In the genomic region with DNA sequence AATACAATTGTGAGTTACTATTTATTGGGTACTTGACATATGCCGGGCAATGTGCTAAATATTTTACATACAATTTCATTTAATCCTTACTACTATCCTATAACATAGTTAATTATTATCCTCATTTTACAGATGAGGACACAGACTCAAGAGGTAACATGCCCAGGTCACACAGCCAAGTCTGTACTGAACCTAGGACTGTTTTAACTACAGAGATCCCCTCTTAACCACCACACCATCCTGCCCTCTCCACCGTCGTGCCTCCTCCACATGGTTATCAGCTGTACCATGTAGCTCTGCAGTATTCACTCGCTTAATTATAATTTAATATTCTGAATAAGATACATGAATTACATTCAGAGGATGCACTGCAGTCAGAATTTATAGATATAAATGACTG, we compare ENCODE assay signal across 15 cellular contexts. TPM values are rescaled to one million over a fixed set of nuclear protein-coding genes. Genes with fewer than 3 reads are reported as not detected.
DNase-seq lines count a peak whose midpoint lies in the region; ATAC-seq, FAIRE-seq and TF ChIP-seq lines count a peak whose summit lies in the region.
"Had no signal": no experiment of that assay in that cellular context is flagged by ENCODE, and none has a peak within 500 bp of the region (broad histone marks: within the 10 kb centered on the region; RNA-seq: fewer than 3 reads in every experiment).

No MANE protein-coding gene starts in this region.

- H4K20me1 ChIP-seq in SK-N-SH (ENCODE audit: insufficient read depth) = peaks cover 96% of the 10 kb centered on the region
- H4K20me1 ChIP-seq in K562 (replicated peaks; ENCODE audit: control insufficient read depth, insufficient read depth, low read length) = peaks cover 24% of the 10 kb centered on the region

- H3K4me3 ChIP-seq in SK-N-SH (ENCODE audit: low read depth in 2 of 2, low read length in 1 of 2) = no peak overlapping the region
- no peak overlapping the region for H3K4me3 ChIP-seq in K562
- peak overlapping the region; percentile 15 for H3K4me3 ChIP-seq in psoas muscle
- no peak overlapping the region for H3K4me3 ChIP-seq in testis
- H3K4me3 ChIP-seq: upper lobe of left lung had no signal

- H3K27me3 ChIP-seq in SK-N-SH (ENCODE audit: insufficient read depth) = no peaks in the 10 kb centered on the region
- no peaks in the 10 kb centered on the region for H3K27me3 ChIP-seq in K562 (ENCODE audit: control insufficient read depth in 2 of 2, insufficient read depth in 2 of 2, low read length in 2 of 2)
- H3K27me3 ChIP-seq in psoas muscle (ENCODE audit: insufficient read depth in 3 of 3, low read length in 2 of 3) = no peaks in the 10 kb centered on the region
- no peaks in the 10 kb centered on the region for H3K27me3 ChIP-seq in testis
- H3K27me3 ChIP-seq: upper lobe of left lung had no signal

- H3K36me3 ChIP-seq in SK-N-SH (replicated peaks in 1 of 2; ENCODE audit: control insufficient read depth in 1 of 2, insufficient read depth in 2 of 2, low read length in 1 of 2) (peaks cover 2 to 7% of the 10 kb centered on the region in 2 experiments), K562 (ENCODE audit: control insufficient read depth, insufficient read depth, low read length) (peaks cover 3% of the 10 kb centered on the region; the same call in 1 of the 3 replicates), psoas muscle (ENCODE audit: insufficient read depth in 1 of 2, low read depth in 1 of 2) (no peaks in the 10 kb centered on the region), testis (ENCODE audit: low read depth, missing control alignments) (no peaks in the 10 kb centered on the region)
- H3K36me3 ChIP-seq: upper lobe of left lung had no signal

- ATAC-seq in SK-N-SH treated with all-trans-retinoic acid at 6 μM for 48 hours = no peak
- peak; percentile 35 for ATAC-seq in HG02623 (IDR thresholded peaks at IDR 0.05; ENCODE audit: unreplicated experiment)
- peak; percentile 58 for ATAC-seq in K562
- no peak for ATAC-seq in psoas muscle
- no peak for ATAC-seq in left cardiac atrium
- ATAC-seq in GM21825 (IDR thresholded peaks at IDR 0.05; ENCODE audit: unreplicated experiment) = no peak

- FAIRE-seq in K562 (lab: Jason Lieb, UNC) = peak; percentile 64
- FAIRE-seq: A204.1 had no signal

- POLR2A ChIA-PET in SK-N-SH (lab: Yijun Ruan, JAX) = no interaction called here
- POLR2A ChIA-PET in K562 (lab: Yijun Ruan, JAX) = interaction anchor here (1.0 kb wide), 1 partner anchor 17 kb away, joined by 4 read pairs; no protein-coding TSS in a partner anchor

- no peak for TF ChIP-seq CTCF in SK-N-SH (IDR thresholded peaks at IDR 0.05)
- no peak for TF ChIP-seq CTCF in K562 (IDR thresholded peaks at IDR 0.05 in 2 of 3, conservative IDR thresholded peaks at IDR 0.05 in 1 of 3; ENCODE audit: insufficient read depth in 2 of 3, low read depth in 1 of 3, low read length in 3 of 3)
- TF ChIP-seq CTCF in psoas muscle (IDR thresholded peaks at IDR 0.05) = no peak
- TF ChIP-seq CTCF in testis (IDR thresholded peaks at IDR 0.05) = no peak

- no peak for TF ChIP-seq EP300 in SK-N-SH (IDR thresholded peaks at IDR 0.05; ENCODE audit: borderline replicate concordance in 1 of 2, low read depth in 1 of 2, low read length in 1 of 2)
- TF ChIP-seq EP300 in K562 (IDR thresholded peaks at IDR 0.05; ENCODE audit: low read length) = no peak

- peaks cover 17% of the 10 kb centered on the region for H3F3A ChIP-seq in SK-N-SH (replicated peaks; ENCODE audit: insufficient read depth)

- H3K9me2 ChIP-seq in SK-N-SH = no peaks in the 10 kb centered on the region

- H3K9me3 ChIP-seq in SK-N-SH = no peaks in the 10 kb centered on the region
- H3K9me3 ChIP-seq in K562 (replicated peaks; ENCODE audit: control insufficient read depth, insufficient read depth, low read depth, low read length) = no peaks in the 10 kb centered on the region
- no peaks in the 10 kb centered on the region for H3K9me3 ChIP-seq in psoas muscle
- no peaks in the 10 kb centered on the region for H3K9me3 ChIP-seq in testis
- H3K9me3 ChIP-seq: upper lobe of left lung had no signal

- DNase-seq in SK-N-SH (peak; percentile 12), K562 (ENCODE audit: extremely low read depth in 1 of 4, low spot score in 3 of 4) (peak in 2 of 4 experiments; percentile 38 to 48), psoas muscle (no peak), testis (no peak), left cardiac atrium (no peak)
- DNase-seq: cerebellar nuclear complex; head of caudate nucleus; NCI-H1436 treated with DMSO at 0.1 percent for 48 hours; stimulated activated CD4-positive, alpha-beta T cell treated with anti-CD3 and anti-CD28 coated beads, Interleukin-4, amount 100 ng/mL, for 4 hours; upper lobe of left lung had no signal

- H3K4me2 ChIP-seq in SK-N-SH (no peak overlapping the region), K562 (ENCODE audit: insufficient read depth, low read length) (peak overlapping the region; percentile 30)

- no TSS peak for BruUV-seq in K562 (replicated peaks; lab: Mats Ljungman, UMichigan)

- in situ Hi-C loops in K562 (cut with MboI) = no loop called here

- no peak for TF ChIP-seq POLR2A in K562 (conservative IDR thresholded peaks at IDR 0.05)
- TF ChIP-seq POLR2A in testis (IDR thresholded peaks at IDR 0.05) = no peak

- H3K9ac ChIP-seq in SK-N-SH (no peak overlapping the region), K562 (ENCODE audit: insufficient read depth in 1 of 2, low read depth in 2 of 2, low read length in 2 of 2) (peak overlapping the region in 1 of 2 experiments; percentile 32; a peak in 1 of 4 replicates)

- peaks cover 33 to 46% of the 10 kb centered on the region in 2 experiments; a peak in 3 of 4 replicates for H3K4me1 ChIP-seq in SK-N-SH (ENCODE audit: control insufficient read depth in 1 of 2, insufficient read depth in 2 of 2, low read depth in 1 of 2, low read length in 1 of 2)
- peaks cover 7 to 20% of the 10 kb centered on the region in 2 experiments; a peak in 3 of 5 replicates for H3K4me1 ChIP-seq in K562 (replicated peaks in 1 of 2; ENCODE audit: control insufficient read depth in 2 of 2, insufficient read depth in 2 of 2, low read length in 2 of 2)
- H3K4me1 ChIP-seq in psoas muscle = peaks cover 84% of the 10 kb centered on the region
- peaks cover 27% of the 10 kb centered on the region for H3K4me1 ChIP-seq in testis

- intact Hi-C loops in K562 (cut with micrococcal nuclease) (loop anchor here (10.0 kb wide), 1 partner anchor 212 kb away; no protein-coding TSS in a partner anchor), psoas muscle (cut with DNase I) (no loop called here), testis (cut with DNase I; ENCODE audit: low total_unique reads) (no loop called here), left cardiac atrium (cut with DNase I) (no loop called here)

- WGBS in SK-N-SH (ENCODE audit: low lambda C conversion rate) = 84% methylated on average over 4 of the region's 4 CpGs
- 9% methylated on average over 4 of the region's 4 CpGs for WGBS in K562 (ENCODE audit: insufficient coverage, low coverage, missing lambda C conversion rate)
- WGBS in psoas muscle, 3 donors = 49 to 58% (median 49%) methylated on average over 4 of the region's 4 CpGs
- 46 to 54% methylated on average over 4 of the region's 4 CpGs for WGBS in testis, 2 donors

- H2AFZ ChIP-seq in SK-N-SH (ENCODE audit: low read depth) (no peak overlapping the region), K562 (ENCODE audit: low read depth, low read length) (no peak overlapping the region)

- no peaks in the 10 kb centered on the region for H3K9me1 ChIP-seq in K562 (ENCODE audit: control insufficient read depth, insufficient read depth, low read length)

- CTCF ChIA-PET in SK-N-SH (lab: Yijun Ruan, JAX) (no interaction called here), K562 (lab: Yijun Ruan, JAX; ENCODE audit: low intra/inter-chr PET ratio) (no interaction called here)

- H3K27ac ChIP-seq in SK-N-SH (ENCODE audit: low read depth in 2 of 2, low read length in 1 of 2) (no peak overlapping the region), K562 (ENCODE audit: extremely low read depth, low read depth, low read length) (peak overlapping the region; percentile 13; the same call in 2 of the 3 replicates), psoas muscle (no peak overlapping the region), testis (no peak overlapping the region)
- H3K27ac ChIP-seq: HL-60, upper lobe of left lung had no signal

- peaks cover 100% of the 10 kb centered on the region for H3K79me2 ChIP-seq in SK-N-SH (ENCODE audit: insufficient read depth)
- H3K79me2 ChIP-seq in K562 (ENCODE audit: control insufficient read depth, insufficient read depth, low read length) = peaks cover 100% of the 10 kb centered on the region

- TF ChIP-seq RAD21 in SK-N-SH (IDR thresholded peaks at IDR 0.05; ENCODE audit: low read length) = no peak
- TF ChIP-seq RAD21 in K562 (CRISPR knock-in tag; conservative IDR thresholded peaks at IDR 0.05 in 1 of 2, IDR thresholded peaks at IDR 0.05 in 1 of 2) = no peak

TF ChIP-seq in SK-N-SH treated with all-trans-retinoic acid at 6 μM for 48 hours, 23 proteins besides CTCF, POLR2A, EP300 and RAD21 (continues in another document):
- no peak for TF ChIP-seq ZNF70 (CRISPR knock-in tag; IDR thresholded peaks at IDR 0.05)

RNA-seq across cellular contexts. Expression of gene RAB14, which starts 5.3 kb away (rescaled TPM):
- polyA plus RNA-seq in SK-N-SH (2012; rRNA removed) = 12.9 and 17.4 TPM in 2 replicates
- 28.6 and 33.1 TPM in 2 replicates for polyA plus RNA-seq in SK-N-SH (2012; cell fraction: cytosol; rRNA removed)
- polyA plus RNA-seq in SK-N-SH (2012; cell fraction: nucleus; rRNA removed) = 8.8 and 19.2 TPM in 2 replicates
- 10.7 and 28.6 TPM in 2 replicates for total RNA-seq in K562 (2011; cell fraction: chromatin; rRNA removed; ENCODE audit: low replicate concordance)
- total RNA-seq in K562 (2011; cell fraction: nucleolus; rRNA removed) = 6.7 and 7.6 TPM in 2 replicates
- total RNA-seq in K562 (2011; cell fraction: nucleoplasm; rRNA removed) = 20.8 and 42.9 TPM in 2 replicates
- 10.3 and 11.8 TPM in 2 replicates for total RNA-seq in K562 (2014; rRNA removed)
- total RNA-seq in K562 (2014; rRNA removed; fragmentation: Illumina TruSeq; extraction: Trizol) = 25.5 and 26.8 TPM in 2 replicates
- 23.6 and 25.4 TPM in 2 replicates for total RNA-seq in K562 (2015; rRNA removed; fragmentation: Illumina TruSeq; extraction: Trizol)
- total RNA-seq in K562 (2021) = 41.8 and 48.4 TPM in 2 replicates
- polyA plus RNA-seq in K562 (2011; rRNA removed) = 17.6 and 19.8 TPM in 2 replicates
- polyA plus RNA-seq in K562 (2011; cell fraction: cytosol; rRNA removed) = 4.0 and 10.5 TPM in 2 replicates
- polyA plus RNA-seq in K562 (2011; cell fraction: nucleus; rRNA removed) = 11.3 and 16.5 TPM in 2 replicates
- polyA plus RNA-seq in K562 (2012) = 30.3 and 32.9 TPM in 2 replicates
- polyA plus RNA-seq in K562 (2014; fragmentation: Illumina TruSeq; extraction: Trizol) = 32.4 and 35.8 TPM in 2 replicates
- polyA plus RNA-seq in K562 (2014; fragmentation: Nextera tagmentation; extraction: Ambion mirVana) = 10 to 100 TPM; 20.2 to 20.9 TPM
- polyA plus RNA-seq in K562 (2014; rRNA removed) = 15.9 and 16.7 TPM in 2 replicates
- polyA minus RNA-seq in K562 (2011; rRNA and poly(A)+ RNA removed) = 14.8 and 18.2 TPM in 2 replicates
- polyA minus RNA-seq in K562 (2011; cell fraction: cytosol; rRNA and poly(A)+ RNA removed) = 12.5 and 15.7 TPM in 2 replicates
- polyA minus RNA-seq in K562 (2011; cell fraction: nucleus; rRNA and poly(A)+ RNA removed) = 10.0 and 16.6 TPM in 2 replicates
- 10 to 100 TPM; 43.6 to 51.5 (median 44.5) TPM for total RNA-seq in psoas muscle
- polyA plus RNA-seq in psoas muscle = 10 to 100 TPM; 17.6 to 34.7 (median 32.1) TPM
- total RNA-seq in testis = 10 to 100 TPM; 44.6 to 51.1 TPM
- 66.7 TPM for polyA plus RNA-seq in testis (ENCODE audit: insufficient read depth, low read depth, low replicate concordance)
- total RNA-seq in left cardiac atrium = 10 to 100 TPM; 44.1 to 49.3 TPM

Comparison
In these comparisons a context has a peak if more than half of its experiments do, and no peak if none do; other contexts are left out.
1. ATAC-seq: peak in HG02623 (single experiment) and K562 (single experiment); none in SK-N-SH treated with all-trans-retinoic acid at 6 μM for 48 hours (single experiment), psoas muscle (0 of 4), left cardiac atrium (0 of 2) and GM21825 (single experiment).